ENCODE assay signal across 20 cellular contexts in genomic region chr15:56936929-56937328, GRCh38.
A peak's percentile ranks its signal among the peaks of the same experiment; 100 is the strongest.
DNase-seq lines count a peak whose midpoint lies in the region; ATAC-seq and TF ChIP-seq lines count a peak whose summit lies in the region.
"Had no signal": no experiment of that assay in that cellular context is flagged by ENCODE, and none has a peak within 500 bp of the region (broad histone marks: within the 10 kb centered on the region; RNA-seq: fewer than 3 reads in every experiment).

No MANE protein-coding gene starts in this region.

- H3K9me3 Mint-ChIP-seq in activated naive CD4-positive, alpha-beta T cell treated with anti-CD3 and anti-CD28 coated beads, Interleukin-2, amount 50 U/mL, for 24 hours: no peaks in the 10 kb centered on the region
- H3K9me3 Mint-ChIP-seq in activated naive CD4-positive, alpha-beta T cell treated with anti-CD3 and anti-CD28 coated beads, Interleukin-2, amount 10 ng/mL, durations not matched to agents 7 days and 5 days: peaks cover 5% of the 10 kb centered on the region
- peaks cover 6% of the 10 kb centered on the region for H3K9me3 Mint-ChIP-seq in central memory CD8-positive, alpha-beta T cell

- no peak for TF ChIP-seq CTCF in RWPE2 (IDR thresholded peaks at IDR 0.05; ENCODE audit: poor library complexity, severe bottlenecking)

- no peak overlapping the region for H3K27ac ChIP-seq in RWPE2 (ENCODE audit: poor library complexity, severe bottlenecking)
- H3K27ac ChIP-seq: 22Rv1, BLaER1 had no signal

- no peak overlapping the region for H3K4me3 Mint-ChIP-seq in activated naive CD4-positive, alpha-beta T cell treated with anti-CD3 and anti-CD28 coated beads, Interleukin-2, amount 50 U/mL, for 24 hours
- no peak overlapping the region for H3K4me3 Mint-ChIP-seq in activated naive CD4-positive, alpha-beta T cell treated with anti-CD3 and anti-CD28 coated beads, Interleukin-2, amount 10 ng/mL, durations not matched to agents 7 days and 5 days
- H3K4me3 Mint-ChIP-seq in central memory CD8-positive, alpha-beta T cell: no peak overlapping the region
- H3K4me3 Mint-ChIP-seq: CD14-positive monocyte had no signal

- peaks cover 79% of the 10 kb centered on the region for H3K4me1 Mint-ChIP-seq in activated naive CD4-positive, alpha-beta T cell treated with anti-CD3 and anti-CD28 coated beads, Interleukin-2, amount 50 U/mL, for 24 hours
- peaks cover 4% of the 10 kb centered on the region for H3K4me1 Mint-ChIP-seq in activated naive CD4-positive, alpha-beta T cell treated with anti-CD3 and anti-CD28 coated beads, Interleukin-2, amount 10 ng/mL, durations not matched to agents 7 days and 5 days
- peaks cover 90% of the 10 kb centered on the region for H3K4me1 Mint-ChIP-seq in central memory CD8-positive, alpha-beta T cell

- H3K27ac Mint-ChIP-seq in activated naive CD4-positive, alpha-beta T cell treated with anti-CD3 and anti-CD28 coated beads, Interleukin-2, amount 50 U/mL, for 24 hours: peak overlapping the region; percentile 24
- no peak overlapping the region for H3K27ac Mint-ChIP-seq in activated naive CD4-positive, alpha-beta T cell treated with anti-CD3 and anti-CD28 coated beads, Interleukin-2, amount 10 ng/mL, durations not matched to agents 7 days and 5 days
- H3K27ac Mint-ChIP-seq in central memory CD8-positive, alpha-beta T cell (ENCODE audit: low read depth): peak overlapping the region; percentile 7
- H3K27ac Mint-ChIP-seq: CD4-positive, alpha-beta memory T cell had no signal

- H3K27me3 ChIP-seq in RWPE2 (ENCODE audit: insufficient read depth, poor library complexity, severe bottlenecking): no peaks in the 10 kb centered on the region
- H3K27me3 ChIP-seq: BE2C, BLaER1 had no signal

- H3K27me3 Mint-ChIP-seq in activated naive CD4-positive, alpha-beta T cell treated with anti-CD3 and anti-CD28 coated beads, Interleukin-2, amount 50 U/mL, for 24 hours: no peaks in the 10 kb centered on the region
- no peaks in the 10 kb centered on the region for H3K27me3 Mint-ChIP-seq in activated naive CD4-positive, alpha-beta T cell treated with anti-CD3 and anti-CD28 coated beads, Interleukin-2, amount 10 ng/mL, durations not matched to agents 7 days and 5 days
- no peaks in the 10 kb centered on the region for H3K27me3 Mint-ChIP-seq in central memory CD8-positive, alpha-beta T cell
- H3K27me3 Mint-ChIP-seq: CD4-positive, alpha-beta memory T cell; CD4-positive, CD25-positive, alpha-beta regulatory T cell; CD8-positive, alpha-beta memory T cell had no signal

- peaks cover 14% of the 10 kb centered on the region for H3K4me1 ChIP-seq in RWPE2 (ENCODE audit: insufficient read depth, poor library complexity, severe bottlenecking)

- no peaks in the 10 kb centered on the region for H3K9me3 ChIP-seq in RWPE2 (ENCODE audit: severe bottlenecking)
- H3K9me3 ChIP-seq: BE2C, Caco-2 had no signal

- CTCF ChIA-PET in activated naive CD4-positive, alpha-beta T cell treated with anti-CD3 and anti-CD28 coated beads, Interleukin-2, amount 10 ng/mL, durations not matched to agents 7 days and 5 days (lab: Charles Lee): interaction anchor here (0.6 kb wide), 1 partner anchor 1043 kb away, joined by 3 read pairs; no protein-coding TSS in a partner anchor

- no peak for DNase-seq in activated naive CD4-positive, alpha-beta T cell treated with anti-CD3 and anti-CD28 coated beads, Interleukin-2, amount 10 ng/mL, durations not matched to agents 7 days and 5 days
- DNase-seq in RWPE2 (ENCODE audit: low spot score): no peak
- no peak for DNase-seq in central memory CD8-positive, alpha-beta T cell (ENCODE audit: low spot score in 2 of 2)
- DNase-seq: ACHN; BE2C; C1 segment of cervical spinal cord; Caco-2; Calu3; CD4-positive, alpha-beta memory T cell; CD4-positive, CD25-positive, alpha-beta regulatory T cell; CD8-positive, alpha-beta memory T cell; DMS79 treated with DMSO at 0.1 percent for 48 hours; GF-D8 had no signal

- peaks cover 40% of the 10 kb centered on the region for H3K36me3 Mint-ChIP-seq in activated naive CD4-positive, alpha-beta T cell treated with anti-CD3 and anti-CD28 coated beads, Interleukin-2, amount 50 U/mL, for 24 hours
- peaks cover 21% of the 10 kb centered on the region for H3K36me3 Mint-ChIP-seq in activated naive CD4-positive, alpha-beta T cell treated with anti-CD3 and anti-CD28 coated beads, Interleukin-2, amount 10 ng/mL, durations not matched to agents 7 days and 5 days
- H3K36me3 Mint-ChIP-seq in central memory CD8-positive, alpha-beta T cell (ENCODE audit: insufficient read depth): peaks cover 4% of the 10 kb centered on the region

- peaks cover 16% of the 10 kb centered on the region; the same call in 1 of the 2 replicates for H3K36me3 ChIP-seq in RWPE2 (ENCODE audit: low read depth)

- H3K4me3 ChIP-seq in RWPE2 (ENCODE audit: severe bottlenecking): no peak overlapping the region
- H3K4me3 ChIP-seq: BLaER1 had no signal

- peak; percentile 46; the same call in 1 of the 3 replicates for ATAC-seq in RWPE2 (ENCODE audit: low read depth)
- no peak for ATAC-seq in central memory CD8-positive, alpha-beta T cell (replicated peaks; ENCODE audit: extremely low read depth, poor library complexity, severe bottlenecking)
- no peak for ATAC-seq in HG02852 (IDR thresholded peaks at IDR 0.05; ENCODE audit: unreplicated experiment)
- no peak for ATAC-seq in HG03520 (IDR thresholded peaks at IDR 0.05; ENCODE audit: unreplicated experiment)
- no peak for ATAC-seq in GM18868 (IDR thresholded peaks at IDR 0.05; ENCODE audit: unreplicated experiment)
